7 cellular contexts compared by ENCODE assay signal in the genomic region with DNA sequence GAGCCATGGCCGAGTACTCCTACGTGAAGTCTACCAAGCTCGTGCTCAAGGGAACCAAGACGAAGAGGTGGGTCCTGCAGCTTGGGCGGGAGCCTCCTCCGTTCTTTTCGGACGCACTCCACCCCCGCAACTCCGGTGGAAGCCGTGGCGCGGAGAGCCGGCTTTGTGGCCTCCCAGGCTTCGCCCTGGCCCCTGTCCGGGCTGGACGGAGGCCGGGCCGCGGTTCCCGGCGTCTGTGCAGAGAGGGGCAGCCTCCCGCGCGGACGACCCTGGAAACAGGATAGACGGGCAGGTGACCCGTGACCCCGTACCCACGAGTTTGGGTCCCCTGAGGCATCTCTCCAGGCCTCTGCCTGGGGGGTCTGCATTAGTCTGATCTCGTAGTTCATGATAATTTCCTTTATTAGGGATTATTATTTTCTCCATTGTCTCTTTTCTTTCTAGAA. TPM values are rescaled to one million over a fixed set of nuclear protein-coding genes. Genes with fewer than 3 reads are reported as not detected.
DNase-seq lines count a peak whose midpoint lies in the region; ATAC-seq, FAIRE-seq and TF ChIP-seq lines count a peak whose summit lies in the region.

No MANE protein-coding gene starts in this region.

- H3K4me1 ChIP-seq in stomach smooth muscle (ENCODE audit: control insufficient read depth, insufficient read depth, low read length) = no peaks in the 10 kb centered on the region

- H3K36me3 Mint-ChIP-seq in activated CD8-positive, alpha-beta T cell treated with anti-CD3 and anti-CD28 coated beads for 36 hours (ENCODE audit: low read depth) = peaks cover 54% of the 10 kb centered on the region

- no peak for ATAC-seq in activated CD8-positive, alpha-beta T cell treated with anti-CD3 and anti-CD28 coated beads for 36 hours
- ATAC-seq in GM19324 (IDR thresholded peaks at IDR 0.05; ENCODE audit: low FRiP score, unreplicated experiment) = no peak

- no peaks in the 10 kb centered on the region for H3K27me3 ChIP-seq in stomach smooth muscle (ENCODE audit: control insufficient read depth in 1 of 2, insufficient read depth in 2 of 2, low read length in 2 of 2)

- CTCF ChIA-PET in HEK293T (lab: Yijun Ruan, JAX) = interaction anchor here (0.6 kb wide), 1 partner anchor 1890 kb away, joined by 4 read pairs; no protein-coding TSS in a partner anchor
- CTCF ChIA-PET in activated CD8-positive, alpha-beta T cell treated with anti-CD3 and anti-CD28 coated beads for 36 hours (lab: Charles Lee) = interaction anchor here (1.2 kb wide), 2 partner anchors 9 to 21 kb away, joined by 3 to 4 read pairs; no protein-coding TSS in a partner anchor

- no peak for FAIRE-seq in GM12891 (lab: Jason Lieb, UNC)

- DNase-seq in HEK293T (ENCODE audit: extremely low spot score) = peak; percentile 3
- no peak for DNase-seq in activated CD8-positive, alpha-beta T cell treated with anti-CD3 and anti-CD28 coated beads for 36 hours
- DNase-seq in NCI-H2171 treated with DMSO at 0.1 percent for 48 hours (lab: John Stamatoyannopoulos, UW) = no peak
- DNase-seq in GM12891 (ENCODE audit: insufficient read length, low spot score) = no peak

- intact Hi-C loops in activated CD8-positive, alpha-beta T cell treated with anti-CD3 and anti-CD28 coated beads for 36 hours (cut with micrococcal nuclease) = no loop called here

- H3K27ac ChIP-seq in stomach smooth muscle (ENCODE audit: low read length) = peak overlapping the region; percentile 83

- peak overlapping the region; percentile 95 for H3K27ac Mint-ChIP-seq in activated CD8-positive, alpha-beta T cell treated with anti-CD3 and anti-CD28 coated beads for 36 hours

- no peak for TF ChIP-seq POLR2A in GM12891 (IDR thresholded peaks at IDR 0.05; ENCODE audit: low read depth, low read length)

- H3K9me3 ChIP-seq in stomach smooth muscle (ENCODE audit: control insufficient read depth in 2 of 2, low read length in 2 of 2) = no peaks in the 10 kb centered on the region

- H3K27me3 Mint-ChIP-seq in activated CD8-positive, alpha-beta T cell treated with anti-CD3 and anti-CD28 coated beads for 36 hours = no peaks in the 10 kb centered on the region

- peak overlapping the region; percentile 74 for H3K4me3 Mint-ChIP-seq in activated CD8-positive, alpha-beta T cell treated with anti-CD3 and anti-CD28 coated beads for 36 hours

- no peak for TF ChIP-seq CTCF in activated CD8-positive, alpha-beta T cell treated with anti-CD3 and anti-CD28 coated beads for 36 hours (IDR thresholded peaks at IDR 0.05)

- H3K4me3 ChIP-seq in iPS-11a (ENCODE audit: low read depth, low read length) (peak overlapping the region; percentile 84), stomach smooth muscle (ENCODE audit: low read length in 2 of 2) (peak overlapping the region; percentile 84 to 93)

- POLR2A ChIA-PET in HEK293T (lab: Yijun Ruan, JAX) = no interaction called here
- POLR2A ChIA-PET in activated CD8-positive, alpha-beta T cell treated with anti-CD3 and anti-CD28 coated beads for 36 hours (lab: Charles Lee) = interaction anchor here (1.6 kb wide), 1 partner anchor 11 kb away, joined by 3 read pairs; no protein-coding TSS in a partner anchor

- H3K9me3 Mint-ChIP-seq in activated CD8-positive, alpha-beta T cell treated with anti-CD3 and anti-CD28 coated beads for 36 hours = peaks cover 24% of the 10 kb centered on the region

- peak overlapping the region; percentile 91 for H3K9ac ChIP-seq in stomach smooth muscle (ENCODE audit: low read length in 2 of 2)

- H3K36me3 ChIP-seq in stomach smooth muscle (ENCODE audit: control insufficient read depth in 2 of 2, insufficient read depth in 2 of 2, low read length in 2 of 2) = no peaks in the 10 kb centered on the region

- peaks cover 53% of the 10 kb centered on the region for H3K4me1 Mint-ChIP-seq in activated CD8-positive, alpha-beta T cell treated with anti-CD3 and anti-CD28 coated beads for 36 hours (ENCODE audit: low read depth)

TF ChIP-seq in HEK293T, 16 proteins besides CTCF, POLR2A, EP300 and RAD21:
- TF ChIP-seq SUZ12 (IDR thresholded peaks at IDR 0.05) (no peak), ELF4 (IDR thresholded peaks at IDR 0.05) (no peak), FOXA1 (IDR thresholded peaks at IDR 0.05) (no peak), NFRKB (IDR thresholded peaks at IDR 0.05) (no peak), ARNT (IDR thresholded peaks at IDR 0.05) (no peak), FOXM1 (IDR thresholded peaks at IDR 0.05; ENCODE audit: borderline replicate concordance) (no peak), TARDBP (IDR thresholded peaks at IDR 0.05) (no peak), SP1 (IDR thresholded peaks at IDR 0.05) (no peak), BHLHE40 (IDR thresholded peaks at IDR 0.05; ENCODE audit: borderline replicate concordance) (no peak), CTBP1 (IDR thresholded peaks at IDR 0.05; ENCODE audit: borderline replicate concordance) (no peak), ZNF384 (IDR thresholded peaks at IDR 0.05) (no peak), HDGF (IDR thresholded peaks at IDR 0.05; ENCODE audit: borderline replicate concordance) (no peak), FOXK2 (IDR thresholded peaks at IDR 0.05) (no peak), LEF1 (IDR thresholded peaks at IDR 0.05; ENCODE audit: borderline replicate concordance) (no peak), L3MBTL2 (conservative IDR thresholded peaks at IDR 0.05) (no peak)
- TF ChIP-seq, protein P1, sequence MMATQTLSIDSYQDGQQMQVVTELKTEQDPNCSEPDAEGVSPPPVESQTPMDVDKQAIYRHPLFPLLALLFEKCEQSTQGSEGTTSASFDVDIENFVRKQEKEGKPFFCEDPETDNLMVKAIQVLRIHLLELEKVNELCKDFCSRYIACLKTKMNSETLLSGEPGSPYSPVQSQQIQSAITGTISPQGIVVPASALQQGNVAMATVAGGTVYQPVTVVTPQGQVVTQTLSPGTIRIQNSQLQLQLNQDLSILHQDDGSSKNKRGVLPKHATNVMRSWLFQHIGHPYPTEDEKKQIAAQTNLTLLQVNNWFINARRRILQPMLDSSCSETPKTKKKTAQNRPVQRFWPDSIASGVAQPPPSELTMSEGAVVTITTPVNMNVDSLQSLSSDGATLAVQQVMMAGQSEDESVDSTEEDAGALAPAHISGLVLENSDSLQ (IDR thresholded peaks at IDR 0.05) = no peak

TF ChIP-seq in GM12891, 5 proteins besides CTCF, POLR2A, EP300 and RAD21:
- TF ChIP-seq POLR2AphosphoS5 (IDR thresholded peaks at IDR 0.05; ENCODE audit: low read depth, low read length) (no peak), SPI1 (IDR thresholded peaks at IDR 0.05; ENCODE audit: low read depth, low read length) (no peak), PAX5 (IDR thresholded peaks at IDR 0.05; ENCODE audit: insufficient read depth, low read length, severe bottlenecking) (no peak)

RNA-seq across cellular contexts. Expression of gene FRG1, which starts 0.4 kb away (rescaled TPM):
- 10 to 100 TPM; 58.3 to 69.0 TPM for total RNA-seq in activated CD8-positive, alpha-beta T cell treated with anti-CD3 and anti-CD28 coated beads for 36 hours
- 56.2 TPM for polyA plus RNA-seq in GM12891 (2012; ENCODE audit: low read depth, missing spikeins)
